ENCODE assay signal across 7 cellular contexts in the genomic region with DNA sequence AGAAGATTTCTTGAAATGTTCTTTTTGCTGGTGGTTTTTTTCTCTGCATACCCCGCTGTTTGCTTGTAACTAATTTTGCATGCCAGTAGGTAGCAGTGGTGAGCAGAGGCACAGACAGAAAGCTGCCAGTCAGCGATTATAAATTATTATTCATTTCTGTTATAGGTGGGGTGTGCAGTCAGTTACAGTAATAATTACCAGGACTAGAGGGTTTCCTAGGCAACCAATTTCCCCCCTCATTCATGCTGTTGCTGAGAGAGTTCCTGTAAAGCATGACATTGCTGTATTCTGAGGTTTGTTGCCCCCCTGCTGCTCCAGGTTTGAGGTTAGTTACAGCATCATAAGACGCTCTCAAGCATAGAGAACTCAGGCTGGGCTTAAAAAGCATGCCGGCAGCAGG.
DNase-seq lines count a peak whose midpoint lies in the region; ATAC-seq and TF ChIP-seq lines count a peak whose summit lies in the region.

No MANE protein-coding gene starts in this region.

- DNase-seq in Panc1 (ENCODE audit: low read depth, low spot score) (peak; percentile 4), kidney tubule cell (ENCODE audit: low spot score) (peak; percentile 27), HPDE6-E6E7 (ENCODE audit: extremely low spot score) (no peak)
- no peak for DNase-seq in activated naive CD4-positive, alpha-beta T cell treated with Interleukin-2 at 50 U/mL for 16 hours

- H3K4me1 ChIP-seq in Panc1 (ENCODE audit: control insufficient read depth, insufficient read depth, low read length), result no peaks in the 10 kb centered on the region

- POLR2A ChIA-PET in Panc1 (lab: Charles Lee), result no interaction called here

- H3K27ac ChIP-seq in Panc1 (ENCODE audit: low read length), result no peak overlapping the region

- CTCF ChIA-PET in Panc1 (lab: Charles Lee), result no interaction called here

- intact Hi-C loops in Panc1 (cut with micrococcal nuclease; ENCODE audit: unreplicated experiment), result no loop called here

- BruUV-seq in Panc1 (replicated peaks; lab: Mats Ljungman, UMichigan), result no TSS peak

- TF ChIP-seq CTCF in GM12875 (IDR thresholded peaks at IDR 0.05; ENCODE audit: borderline replicate concordance, insufficient read depth, low read depth, low read length), result peak; percentile 64
- peak; percentile 84 for TF ChIP-seq CTCF in Panc1 (IDR thresholded peaks at IDR 0.05)

- H3K4me3 ChIP-seq in GM12875 (ENCODE audit: low read depth, low read length) (no peak overlapping the region), Panc1 (ENCODE audit: low read depth in 2 of 2, low read length in 2 of 2) (no peak overlapping the region)

- no peaks in the 10 kb centered on the region for H3K27me3 ChIP-seq in Panc1 (ENCODE audit: control insufficient read depth, insufficient read depth, low read length)

- H3K36me3 ChIP-seq in Panc1 (ENCODE audit: control insufficient read depth, insufficient read depth, low read length), result no peaks in the 10 kb centered on the region

- no peaks in the 10 kb centered on the region for H3K9me3 ChIP-seq in Panc1 (ENCODE audit: control insufficient read depth, insufficient read depth, low read depth, low read length)

- in situ Hi-C loops in Panc1 (cut with HindIII; ENCODE audit: low pct_unique_long_range_greater_than_20kb, low sequenced_read_pairs), result no loop called here

- peak; percentile 58 for ATAC-seq in HG02623 (IDR thresholded peaks at IDR 0.05; ENCODE audit: unreplicated experiment)
- ATAC-seq in Panc1, result no peak
- no peak for ATAC-seq in GM19324 (IDR thresholded peaks at IDR 0.05; ENCODE audit: low FRiP score, unreplicated experiment)

Comparison
In these comparisons a context has a peak if more than half of its experiments do, and no peak if none do; other contexts are left out.
1. DNase-seq: peak in Panc1 (single experiment) and kidney tubule cell (single experiment); none in HPDE6-E6E7 (single experiment) and activated naive CD4-positive, alpha-beta T cell treated with Interleukin-2 at 50 U/mL for 16 hours (single experiment).